Comparison of ENCODE assay signal across 20 cellular contexts in the genomic region with DNA sequence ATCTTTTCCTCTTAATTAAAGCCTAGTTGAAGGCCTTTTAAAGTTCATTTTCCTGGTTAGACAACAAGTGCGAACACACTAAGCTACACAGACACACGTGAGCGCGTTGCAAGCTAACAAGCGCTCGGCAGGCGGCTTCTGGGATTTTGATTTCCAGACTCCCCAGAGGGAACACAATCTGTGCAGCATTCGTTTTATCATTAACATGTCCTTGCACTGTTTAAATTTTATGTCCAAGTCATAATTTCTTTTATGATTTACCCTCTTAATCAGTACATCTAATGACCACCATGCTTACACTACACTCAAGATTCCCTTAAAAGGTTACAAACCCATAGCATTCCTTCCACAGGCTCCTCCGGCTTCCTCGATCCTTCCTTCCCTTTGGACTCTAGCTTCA. TPM values are rescaled to one million over a fixed set of nuclear protein-coding genes. Genes with fewer than 3 reads are reported as not detected.
DNase-seq lines count a peak whose midpoint lies in the region; ATAC-seq and TF ChIP-seq lines count a peak whose summit lies in the region.
"Had no signal": no experiment of that assay in that cellular context is flagged by ENCODE, and none has a peak within 500 bp of the region (broad histone marks: within the 10 kb centered on the region; RNA-seq: fewer than 3 reads in every experiment).

No MANE protein-coding gene starts in this region.

- DNase-seq in endodermal cell = peak; percentile 10
- DNase-seq in mesenteric fat pad (ENCODE audit: low spot score) = peak; percentile 30
- peak; percentile 82 for DNase-seq in sigmoid colon
- no peak for DNase-seq in uterus
- no peak for DNase-seq in AG08395 (ENCODE audit: low spot score)
- DNase-seq in mucosa of descending colon = no peak
- DNase-seq in DMS 273 treated with DMSO at 0.1 percent for 48 hours (lab: John Stamatoyannopoulos, UW) = no peak
- DNase-seq: CD4-positive, CD25-positive, alpha-beta regulatory T cell; DMS79; Karpas-422; NCI-H1417; NCI-H1694 treated with DMSO at 0.1 percent for 48 hours; NCI-H2081 treated with DMSO at 0.1 percent for 48 hours; NCI-H2171 treated with DMSO at 0.1 percent for 48 hours; NCI-H446; NCI-H526 treated with DMSO at 0.1 percent for 48 hours; OCI-M1 had no signal

- TF ChIP-seq EP300 in sigmoid colon (IDR thresholded peaks at IDR 0.05) = peak in 3 of 4 donors; percentile 43 to 79 (median 76)

- no peak overlapping the region for H3K4me3 Mint-ChIP-seq in endodermal cell
- H3K4me3 Mint-ChIP-seq: CD4-positive, CD25-positive, alpha-beta regulatory T cell had no signal

- H3K4me1 Mint-ChIP-seq in endodermal cell = peaks cover 14% of the 10 kb centered on the region
- H3K4me1 Mint-ChIP-seq: CD4-positive, CD25-positive, alpha-beta regulatory T cell had no signal

- H3K36me3 Mint-ChIP-seq in endodermal cell (ENCODE audit: low read depth) = peaks cover 88% of the 10 kb centered on the region
- H3K36me3 Mint-ChIP-seq: CD4-positive, CD25-positive, alpha-beta regulatory T cell had no signal

- WGBS in endodermal cell (ENCODE audit: insufficient coverage in 1 of 2, insufficient read length in 1 of 2), 2 experiments = 97 to 100% methylated on average over 10 of the region's 10 CpGs
- 80 to 94% methylated on average over 10 of the region's 10 CpGs for WGBS in sigmoid colon, 2 donors

- H3K4me3 ChIP-seq in endodermal cell (ENCODE audit: low read length) (no peak overlapping the region), sigmoid colon (no peak overlapping the region), uterus (no peak overlapping the region), mucosa of descending colon (no peak overlapping the region)
- H3K4me3 ChIP-seq: A549, SJSA1 had no signal

- no peaks in the 10 kb centered on the region for H3K27me3 Mint-ChIP-seq in endodermal cell (ENCODE audit: insufficient read depth)

- H3K27ac ChIP-seq in endodermal cell (ENCODE audit: low read depth, low read length) (no peak overlapping the region), sigmoid colon (peak overlapping the region; percentile 71 to 100 (median 90)), uterus (peak overlapping the region; percentile 50 to 78)
- H3K27ac ChIP-seq: A549, SJSA1 had no signal

- H3K4me1 ChIP-seq in endodermal cell (ENCODE audit: control insufficient read depth, insufficient read depth, low read length) (peaks cover 3% of the 10 kb centered on the region), sigmoid colon (peaks cover 0 to 91% (median 75%) of the 10 kb centered on the region in 4 donors), uterus (peaks cover 0 to 5% of the 10 kb centered on the region in 2 donors), mucosa of descending colon (ENCODE audit: low read depth) (no peaks in the 10 kb centered on the region)
- H3K4me1 ChIP-seq: A549 had no signal

- H3K27me3 ChIP-seq in endodermal cell (ENCODE audit: control insufficient read depth, insufficient read depth, low read length, poor library complexity, severe bottlenecking) (no peaks in the 10 kb centered on the region), sigmoid colon (no peaks in the 10 kb centered on the region), uterus (no peaks in the 10 kb centered on the region)
- H3K27me3 ChIP-seq: SJSA1 had no signal

- H3K36me3 ChIP-seq in endodermal cell (ENCODE audit: control insufficient read depth, insufficient read depth, low read length) (peaks cover 96% of the 10 kb centered on the region), sigmoid colon (peaks cover 0 to 8% (median 0%) of the 10 kb centered on the region in 4 donors), uterus (no peaks in the 10 kb centered on the region), mucosa of descending colon (ENCODE audit: low read depth) (no peaks in the 10 kb centered on the region)

- intact Hi-C loops in sigmoid colon (cut with DNase I) (loop anchor here (5.0 kb wide), 1 partner anchor 53 kb away; no protein-coding TSS in a partner anchor), uterus (cut with DNase I; ENCODE audit: low total_unique reads) (no loop called here), mucosa of descending colon (cut with DNase I, micrococcal nuclease) (no loop called here)

- TF ChIP-seq CTCF in endodermal cell (conservative IDR thresholded peaks at IDR 0.05) (no peak), sigmoid colon (IDR thresholded peaks at IDR 0.05) (no peak), uterus (IDR thresholded peaks at IDR 0.05) (no peak), mucosa of descending colon (IDR thresholded peaks at IDR 0.05) (no peak)

- H3K9me3 ChIP-seq in endodermal cell (ENCODE audit: control insufficient read depth, low read length) (peaks cover 26% of the 10 kb centered on the region), sigmoid colon (no peaks in the 10 kb centered on the region), uterus (no peaks in the 10 kb centered on the region), mucosa of descending colon (no peaks in the 10 kb centered on the region)
- H3K9me3 ChIP-seq: A549, SJSA1 had no signal

- H3K9ac ChIP-seq in endodermal cell (ENCODE audit: extremely low read depth, low read length, poor library complexity, severe bottlenecking) = no peak overlapping the region

- ATAC-seq in mucosa of descending colon = no peak
- ATAC-seq: A549, Right ventricle myocardium inferior had no signal

- peaks cover 4% of the 10 kb centered on the region for H3K9me3 Mint-ChIP-seq in endodermal cell

- TF ChIP-seq POLR2A in sigmoid colon (IDR thresholded peaks at IDR 0.05) (no peak), uterus (IDR thresholded peaks at IDR 0.05) (no peak)

- H3K27ac Mint-ChIP-seq in endodermal cell = peak overlapping the region; percentile 72
- H3K27ac Mint-ChIP-seq: CD4-positive, CD25-positive, alpha-beta regulatory T cell had no signal

RNA-seq across cellular contexts. Expression of a gene that starts 16.8 kb away (rescaled TPM):
- total RNA-seq in endodermal cell = 100 to 1,000 TPM; 702 to 764 TPM
- polyA plus RNA-seq in endodermal cell (2013, experiment 1 of 2) = 174 TPM
- 194 TPM for polyA plus RNA-seq in endodermal cell (2013, experiment 2 of 2)
- 1,996 TPM for total RNA-seq in mesenteric fat pad
- 100 to 1,000 TPM; 235 to 598 (median 350) TPM for total RNA-seq in sigmoid colon
- 10 to 100 TPM in 2 of 3 donors, 1 to 10 TPM in 1; 9.2 to 60.5 (median 10.8) TPM for polyA plus RNA-seq in sigmoid colon
- total RNA-seq in uterus = 100 to 1,000 TPM; 164 to 737 (median 209) TPM
- 100 to 1,000 TPM in 1 of 3 donors, 10 to 100 TPM in 2; 19.0 to 308 (median 61.9) TPM for total RNA-seq in mucosa of descending colon
- total RNA-seq: CD4-positive, CD25-positive, alpha-beta regulatory T cell had no signal
- polyA plus RNA-seq: CD4-positive, CD25-positive, alpha-beta regulatory T cell had no signal

RNA-seq across cellular contexts. Expression of a gene that starts 16.9 kb away (rescaled TPM):
- total RNA-seq in endodermal cell (100 to 1,000 TPM; 388 to 398 TPM), mesenteric fat pad (1,333 TPM), sigmoid colon (1,000 to 10,000 TPM in 1 of 4 donors, 100 to 1,000 TPM in 3; 306 to 1,039 (median 489) TPM), uterus (100 to 1,000 TPM; 157 to 606 (median 284) TPM), mucosa of descending colon (100 to 1,000 TPM in 1 of 3 donors, 10 to 100 TPM in 2; 33.5 to 389 (median 74.2) TPM)
- polyA plus RNA-seq in endodermal cell (2013, experiment 1 of 2) = 216 TPM
- polyA plus RNA-seq in endodermal cell (2013, experiment 2 of 2) = 219 TPM
- polyA plus RNA-seq in sigmoid colon = 10 to 100 TPM; 24.0 to 83.5 (median 25.2) TPM
- total RNA-seq: CD4-positive, CD25-positive, alpha-beta regulatory T cell had no signal
- polyA plus RNA-seq: CD4-positive, CD25-positive, alpha-beta regulatory T cell had no signal

Comparison
In these comparisons a context has a peak if more than half of its experiments do, and no peak if none do; other contexts are left out.
1. DNase-seq: peak in endodermal cell (single experiment), mesenteric fat pad (single experiment) and sigmoid colon (single experiment); none in uterus (0 of 2), AG08395 (single experiment), mucosa of descending colon (0 of 3) and DMS 273 treated with DMSO at 0.1 percent for 48 hours (single experiment).